29 cellular contexts compared by ENCODE assay signal in the genomic region with DNA sequence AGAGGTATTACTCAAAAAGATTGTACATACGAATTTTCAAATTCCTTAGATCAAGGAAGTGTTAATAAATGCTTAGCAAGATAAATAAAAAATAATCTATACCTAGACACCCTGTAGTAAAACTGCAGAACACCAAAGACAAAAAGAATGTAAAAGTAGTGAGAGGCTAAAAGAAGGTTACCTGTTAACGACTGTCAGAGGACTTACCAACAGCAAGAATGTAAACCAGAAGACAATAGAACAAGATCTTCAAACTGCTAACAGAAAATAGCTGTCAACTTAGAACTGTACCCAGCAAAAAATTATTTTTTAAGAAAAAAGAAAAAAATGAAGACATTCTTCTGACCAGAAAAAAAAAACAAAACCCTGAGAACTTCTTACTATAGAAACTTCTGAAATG. TPM values are rescaled to one million over a fixed set of nuclear protein-coding genes. Genes with fewer than 3 reads are reported as not detected.
DNase-seq lines count a peak whose midpoint lies in the region; ATAC-seq and TF ChIP-seq lines count a peak whose summit lies in the region.
"Had no signal": no experiment of that assay in that cellular context is flagged by ENCODE, and none has a peak within 500 bp of the region (broad histone marks: within the 10 kb centered on the region; RNA-seq: fewer than 3 reads in every experiment).

No MANE protein-coding gene starts in this region.

- H3K27me3 ChIP-seq in spleen (replicated peaks in 1 of 7) = no peaks in the 10 kb centered on the region
- H3K27me3 ChIP-seq: BLaER1, uterus had no signal

- H3K9me3 Mint-ChIP-seq in activated naive CD4-positive, alpha-beta T cell treated with anti-CD3 and anti-CD28 coated beads, Interleukin-2, amount 10 ng/mL, durations not matched to agents 7 days and 5 days = peaks cover 3% of the 10 kb centered on the region
- H3K9me3 Mint-ChIP-seq in activated naive CD8-positive, alpha-beta T cell treated with anti-CD3 and anti-CD28 coated beads, Interleukin-2, amount 10 ng/mL, durations not matched to agents 7 days and 5 days = no peaks in the 10 kb centered on the region
- no peaks in the 10 kb centered on the region for H3K9me3 Mint-ChIP-seq in MCF 10A (ENCODE audit: unreplicated experiment)

- H3K4me1 Mint-ChIP-seq in activated naive CD4-positive, alpha-beta T cell treated with anti-CD3 and anti-CD28 coated beads, Interleukin-2, amount 10 ng/mL, durations not matched to agents 7 days and 5 days = peaks cover 94% of the 10 kb centered on the region
- peaks cover 75% of the 10 kb centered on the region for H3K4me1 Mint-ChIP-seq in T-helper 17 cell
- peaks cover 82% of the 10 kb centered on the region for H3K4me1 Mint-ChIP-seq in activated naive CD8-positive, alpha-beta T cell treated with anti-CD3 and anti-CD28 coated beads, Interleukin-2, amount 10 ng/mL, durations not matched to agents 7 days and 5 days
- H3K4me1 Mint-ChIP-seq in MCF 10A (ENCODE audit: insufficient read depth, unreplicated experiment) = peaks cover 14% of the 10 kb centered on the region

- no peak for TF ChIP-seq CTCF in spleen (IDR thresholded peaks at IDR 0.05 in 8 of 11, conservative IDR thresholded peaks at IDR 0.05 in 3 of 11)
- no peak for TF ChIP-seq CTCF in MCF 10A (IDR thresholded peaks at IDR 0.05; ENCODE audit: unreplicated experiment)

- 60 to 82% (median 71%) methylated on average over 2 of the region's 2 CpGs for WGBS in spleen, 5 donors

- CTCF ChIA-PET in activated naive CD4-positive, alpha-beta T cell treated with anti-CD3 and anti-CD28 coated beads, Interleukin-2, amount 10 ng/mL, durations not matched to agents 7 days and 5 days (lab: Charles Lee) = interaction anchor here (0.9 to 6.7 kb wide), 6 partner anchors 11 to 79 kb away, joined by 3 to 39 read pairs (median 9); a partner anchor contains a TSS
- CTCF ChIA-PET in MCF 10A (lab: Yijun Ruan, JAX) = no interaction called here

- H3K36me3 ChIP-seq in spleen = no peaks in the 10 kb centered on the region
- H3K36me3 ChIP-seq: BLaER1, left ventricle myocardium inferior, uterus had no signal

- peaks cover 4% of the 10 kb centered on the region for H3K36me3 Mint-ChIP-seq in activated naive CD4-positive, alpha-beta T cell treated with anti-CD3 and anti-CD28 coated beads, Interleukin-2, amount 10 ng/mL, durations not matched to agents 7 days and 5 days
- no peaks in the 10 kb centered on the region for H3K36me3 Mint-ChIP-seq in T-helper 17 cell (ENCODE audit: low read depth)
- no peaks in the 10 kb centered on the region for H3K36me3 Mint-ChIP-seq in activated naive CD8-positive, alpha-beta T cell treated with anti-CD3 and anti-CD28 coated beads, Interleukin-2, amount 10 ng/mL, durations not matched to agents 7 days and 5 days
- no peaks in the 10 kb centered on the region for H3K36me3 Mint-ChIP-seq in MCF 10A (ENCODE audit: insufficient read depth, unreplicated experiment)
- H3K36me3 Mint-ChIP-seq: brain had no signal

- DNase-seq in activated naive CD4-positive, alpha-beta T cell treated with anti-CD3 and anti-CD28 coated beads, Interleukin-2, amount 10 ng/mL, durations not matched to agents 7 days and 5 days = no peak
- DNase-seq in activated naive CD4-positive, alpha-beta T cell treated with Interleukin-2 at 50 U/mL for 16 hours = no peak
- no peak for DNase-seq in T-helper 17 cell
- no peak for DNase-seq in activated naive CD8-positive, alpha-beta T cell treated with anti-CD3 and anti-CD28 coated beads, Interleukin-2, amount 10 ng/mL, durations not matched to agents 7 days and 5 days
- DNase-seq in spleen = no peak
- DNase-seq in dedifferentiated amniotic fluid mesenchymal stem cell (ENCODE audit: extremely low spot score) = no peak
- no peak for DNase-seq in GM03348 (ENCODE audit: low spot score)
- no peak for DNase-seq in MCF 10A (ENCODE audit: unreplicated experiment)
- DNase-seq: Calu3; DMS79 treated with DMSO at 0.1 percent for 48 hours; GM23248; islet precursor cell; left ventricle myocardium inferior; mesendoderm; NCI-H146; NCI-H446 treated with DMSO at 0.1 percent for 48 hours; occipital lobe; psoas muscle; stimulated activated CD4-positive, alpha-beta T cell treated with anti-CD3 and anti-CD28 coated beads, Interleukin-15, amount 100 ng/mL, for 24 hours; uterus had no signal

- POLR2A ChIA-PET in activated naive CD8-positive, alpha-beta T cell treated with anti-CD3 and anti-CD28 coated beads, Interleukin-2, amount 10 ng/mL, durations not matched to agents 7 days and 5 days (lab: Charles Lee) = interaction anchor here (1.4 to 17.7 kb wide), 4 partner anchors 9 to 255 kb away, joined by 3 to 316 read pairs (median 33); a partner anchor contains a TSS
- POLR2A ChIA-PET in MCF 10A (lab: Yijun Ruan, JAX) = no interaction called here

- H3K27me3 Mint-ChIP-seq in activated naive CD4-positive, alpha-beta T cell treated with anti-CD3 and anti-CD28 coated beads, Interleukin-2, amount 10 ng/mL, durations not matched to agents 7 days and 5 days = no peaks in the 10 kb centered on the region
- H3K27me3 Mint-ChIP-seq in T-helper 17 cell (no peaks in the 10 kb centered on the region), MCF 10A (ENCODE audit: insufficient read depth, unreplicated experiment) (no peaks in the 10 kb centered on the region)
- no peaks in the 10 kb centered on the region for H3K27me3 Mint-ChIP-seq in activated naive CD8-positive, alpha-beta T cell treated with anti-CD3 and anti-CD28 coated beads, Interleukin-2, amount 10 ng/mL, durations not matched to agents 7 days and 5 days
- H3K27me3 Mint-ChIP-seq: brain had no signal

- TF ChIP-seq POLR2A in spleen (IDR thresholded peaks at IDR 0.05) = no peak

- peaks cover 0 to 26% (median 2%) of the 10 kb centered on the region in 6 donors for H3K4me1 ChIP-seq in spleen
- H3K4me1 ChIP-seq: left ventricle myocardium inferior, psoas muscle, uterus had no signal

- peak overlapping the region; percentile 91 for H3K27ac Mint-ChIP-seq in activated naive CD4-positive, alpha-beta T cell treated with anti-CD3 and anti-CD28 coated beads, Interleukin-2, amount 10 ng/mL, durations not matched to agents 7 days and 5 days
- H3K27ac Mint-ChIP-seq in T-helper 17 cell (peak overlapping the region; percentile 100), MCF 10A (ENCODE audit: low read depth, unreplicated experiment) (no peak overlapping the region)
- H3K27ac Mint-ChIP-seq in activated naive CD8-positive, alpha-beta T cell treated with anti-CD3 and anti-CD28 coated beads, Interleukin-2, amount 10 ng/mL, durations not matched to agents 7 days and 5 days = peak overlapping the region; percentile 90

- intact Hi-C loops in spleen (cut with DNase I; ENCODE audit: low total_unique reads) (no loop called here), MCF 10A (cut with micrococcal nuclease) (no loop called here)

- H3K9me3 ChIP-seq in T-helper 17 cell (ENCODE audit: control insufficient read depth, low read length, poor library complexity, severe bottlenecking) (no peaks in the 10 kb centered on the region), spleen (no peaks in the 10 kb centered on the region)
- H3K9me3 ChIP-seq: BLaER1, left ventricle myocardium inferior, psoas muscle, uterus had no signal

- peak overlapping the region; percentile 45 for H3K4me3 Mint-ChIP-seq in activated naive CD4-positive, alpha-beta T cell treated with anti-CD3 and anti-CD28 coated beads, Interleukin-2, amount 10 ng/mL, durations not matched to agents 7 days and 5 days
- H3K4me3 Mint-ChIP-seq in T-helper 17 cell (peak overlapping the region; percentile 43), MCF 10A (ENCODE audit: unreplicated experiment) (no peak overlapping the region)
- H3K4me3 Mint-ChIP-seq in activated naive CD8-positive, alpha-beta T cell treated with anti-CD3 and anti-CD28 coated beads, Interleukin-2, amount 10 ng/mL, durations not matched to agents 7 days and 5 days = peak overlapping the region; percentile 82

- BruUV-seq in MCF 10A (replicated peaks; lab: Mats Ljungman, UMichigan) = no TSS peak

- peak overlapping the region in 1 of 8 donors; percentile 9 for H3K4me3 ChIP-seq in spleen
- H3K4me3 ChIP-seq: BLaER1, GM23248, left ventricle myocardium inferior, psoas muscle, SK-N-MC, uterus had no signal

- ATAC-seq in T-helper 17 cell = no peak
- no peak for ATAC-seq in activated naive CD8-positive, alpha-beta T cell treated with anti-CD3 and anti-CD28 coated beads, Interleukin-2, amount 10 ng/mL, durations not matched to agents 7 days and 5 days (ENCODE audit: low read depth)

- H3K27ac ChIP-seq in spleen = peak overlapping the region in 6 of 8 donors; percentile 16 to 82 (median 64)
- H3K27ac ChIP-seq: BLaER1, GM23248, left ventricle myocardium inferior, psoas muscle, SK-N-MC, uterus, VCaP had no signal

RNA-seq across cellular contexts. Expression of a gene that starts 51.2 kb away (rescaled TPM):
- total RNA-seq in T-helper 17 cell (100 to 1,000 TPM; 152 to 172 TPM), spleen (10 to 100 TPM; 24.4 to 50.5 (median 35.4) TPM), MCF 10A (2022) (not detected in 2 replicates)
- total RNA-seq in activated naive CD8-positive, alpha-beta T cell treated with anti-CD3 and anti-CD28 coated beads, Interleukin-2, amount 10 ng/mL, durations not matched to agents 7 days and 5 days = 100 to 1,000 TPM; 227 to 229 TPM
- 10 to 100 TPM; 21.6 to 25.5 (median 21.8) TPM for polyA plus RNA-seq in spleen
- total RNA-seq: Calu3, chondrocyte, glomerular endothelial cell, GM23248, LHCN-M2, occipital lobe, OCI-LY7 had no signal
- polyA plus RNA-seq: AG04450, GM23248 had no signal

Comparison
In these comparisons a context has a peak if more than half of its experiments do, and no peak if none do; other contexts are left out.
1. RNA of a gene that starts 51.2 kb away (total RNA-seq): 227 to 229 TPM in activated naive CD8-positive, alpha-beta T cell treated with anti-CD3 and anti-CD28 coated beads, Interleukin-2, amount 10 ng/mL, durations not matched to agents 7 days and 5 days, 152 to 172 TPM in T-helper 17 cell and 24.4 to 50.5 TPM in spleen; not detected in MCF 10A; every median in the first group is over 10 times any median in the second.